ENCODE assay signal across 17 cellular contexts in the genomic region with DNA sequence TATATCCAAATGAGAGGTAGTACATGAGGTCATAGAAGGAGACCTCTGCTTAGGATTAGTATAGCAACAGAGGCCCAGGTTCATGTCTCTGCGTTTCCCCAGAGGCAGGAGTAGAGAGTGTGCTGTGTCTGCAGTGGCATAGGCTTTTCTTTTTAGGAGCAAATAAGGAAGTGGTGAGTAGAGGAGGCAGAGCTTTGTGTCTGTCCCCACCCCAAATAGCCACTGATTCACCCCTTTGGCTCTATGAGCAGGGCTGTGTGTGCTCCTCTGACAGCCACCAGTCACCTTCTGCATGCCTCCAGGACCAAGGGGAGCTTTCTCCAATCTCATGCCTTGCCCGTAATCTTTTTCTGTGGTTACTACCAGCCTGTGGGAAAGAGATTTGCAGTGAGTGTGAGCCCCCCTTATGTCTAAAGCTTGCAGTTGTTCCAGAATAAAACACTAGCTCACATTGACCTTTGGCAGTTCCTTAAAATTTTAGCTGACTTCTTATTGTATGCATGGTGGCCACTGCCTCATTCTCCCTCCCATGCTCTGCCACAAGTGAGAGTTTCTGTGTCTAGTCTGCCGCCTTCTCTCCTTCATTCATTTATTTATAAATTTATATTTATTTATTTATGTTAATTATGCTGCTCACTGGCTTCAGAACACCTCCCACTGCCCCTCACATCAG. TPM values are rescaled to one million over a fixed set of nuclear protein-coding genes. Genes with fewer than 3 reads are reported as not detected.
DNase-seq lines count a peak whose midpoint lies in the region; ATAC-seq lines count a peak whose summit lies in the region.
"Had no signal": no experiment of that assay in that cellular context is flagged by ENCODE, and none has a peak within 500 bp of the region (broad histone marks: within the 10 kb centered on the region; RNA-seq: fewer than 3 reads in every experiment).

No MANE protein-coding gene starts in this region.

- H3K9me3 Mint-ChIP-seq in T-helper 2 cell treated with Interferon-gamma antibody and Interleukin-4, amounts not matched to agents 5 μg/mL and 100 μg/mL, for 36 hours = no peaks in the 10 kb centered on the region
- H3K9me3 Mint-ChIP-seq: activated B cell treated with CpG ODN at 0.5 μM for 24 hours had no signal

- H3K4me1 Mint-ChIP-seq in T-helper 2 cell treated with Interferon-gamma antibody and Interleukin-4, amounts not matched to agents 5 μg/mL and 100 μg/mL, for 36 hours (ENCODE audit: low read depth) = no peaks in the 10 kb centered on the region
- H3K4me1 Mint-ChIP-seq: activated B cell treated with CpG ODN at 0.5 μM for 24 hours had no signal

- no peaks in the 10 kb centered on the region for H3K27me3 Mint-ChIP-seq in T-helper 2 cell treated with Interferon-gamma antibody and Interleukin-4, amounts not matched to agents 5 μg/mL and 100 μg/mL, for 36 hours (ENCODE audit: low read depth)
- H3K27me3 Mint-ChIP-seq: activated B cell treated with CpG ODN at 0.5 μM for 24 hours had no signal

- no peak overlapping the region for H3K4me3 Mint-ChIP-seq in T-helper 2 cell treated with Interferon-gamma antibody and Interleukin-4, amounts not matched to agents 5 μg/mL and 100 μg/mL, for 36 hours
- H3K4me3 Mint-ChIP-seq: activated B cell treated with CpG ODN at 0.5 μM for 24 hours had no signal

- ATAC-seq in sciatic nerve (peak; percentile 68), GM19324 (IDR thresholded peaks at IDR 0.05; ENCODE audit: low FRiP score, unreplicated experiment) (no peak)

- no peak for DNase-seq in T-helper 2 cell treated with Interferon-gamma antibody and Interleukin-4, amounts not matched to agents 5 μg/mL and 100 μg/mL, for 36 hours (ENCODE audit: low spot score)
- DNase-seq in T-helper 2 cell = no peak
- peak; percentile 77 for DNase-seq in NOMO-1 treated with dmso at 0.1 percent for 144 hours (lab: John Stamatoyannopoulos, UW; ENCODE audit: unreplicated experiment)
- peak; percentile 45 for DNase-seq in globus pallidus (ENCODE audit: low spot score)
- DNase-seq in sciatic nerve (ENCODE audit: low spot score) = no peak
- DNase-seq in NCI-H1092 (lab: John Stamatoyannopoulos, UW) = no peak
- no peak for DNase-seq in NCI-H1694 (lab: John Stamatoyannopoulos, UW)
- DNase-seq: activated B cell treated with CpG ODN at 0.5 μM for 24 hours; Calu3; esophagus squamous epithelium; mammary epithelial cell; NCI-H1694 treated with DMSO at 0.1 percent for 48 hours; occipital lobe; SJCRH30; stimulated activated CD4-positive, alpha-beta T cell treated with anti-CD3 and anti-CD28 coated beads, Interleukin-15, amount 100 ng/mL, for 24 hours; tibial artery had no signal

- H3K27ac Mint-ChIP-seq in T-helper 2 cell treated with Interferon-gamma antibody and Interleukin-4, amounts not matched to agents 5 μg/mL and 100 μg/mL, for 36 hours = peak overlapping the region; percentile 14
- H3K27ac Mint-ChIP-seq: activated B cell treated with CpG ODN at 0.5 μM for 24 hours had no signal

- peaks cover 30% of the 10 kb centered on the region for H3K36me3 Mint-ChIP-seq in T-helper 2 cell treated with Interferon-gamma antibody and Interleukin-4, amounts not matched to agents 5 μg/mL and 100 μg/mL, for 36 hours (ENCODE audit: low read depth)

- intact Hi-C loops in sciatic nerve (cut with DNase I) = no loop called here

RNA-seq across cellular contexts. Expression of gene ELAC1, which starts 23.5 kb away (rescaled TPM):
- 6.3 TPM for total RNA-seq in sciatic nerve

Comparison
In these comparisons a context has a peak if more than half of its experiments do, and no peak if none do; other contexts are left out.
1. DNase-seq: peak in NOMO-1 treated with dmso at 0.1 percent for 144 hours (single experiment) and globus pallidus (single experiment); none in T-helper 2 cell treated with Interferon-gamma antibody and Interleukin-4, amounts not matched to agents 5 μg/mL and 100 μg/mL, for 36 hours (single experiment), T-helper 2 cell (0 of 5), sciatic nerve (single experiment), NCI-H1092 (single experiment) and NCI-H1694 (single experiment).